ENCODE assay signal across 15 cellular contexts in the genomic region with DNA sequence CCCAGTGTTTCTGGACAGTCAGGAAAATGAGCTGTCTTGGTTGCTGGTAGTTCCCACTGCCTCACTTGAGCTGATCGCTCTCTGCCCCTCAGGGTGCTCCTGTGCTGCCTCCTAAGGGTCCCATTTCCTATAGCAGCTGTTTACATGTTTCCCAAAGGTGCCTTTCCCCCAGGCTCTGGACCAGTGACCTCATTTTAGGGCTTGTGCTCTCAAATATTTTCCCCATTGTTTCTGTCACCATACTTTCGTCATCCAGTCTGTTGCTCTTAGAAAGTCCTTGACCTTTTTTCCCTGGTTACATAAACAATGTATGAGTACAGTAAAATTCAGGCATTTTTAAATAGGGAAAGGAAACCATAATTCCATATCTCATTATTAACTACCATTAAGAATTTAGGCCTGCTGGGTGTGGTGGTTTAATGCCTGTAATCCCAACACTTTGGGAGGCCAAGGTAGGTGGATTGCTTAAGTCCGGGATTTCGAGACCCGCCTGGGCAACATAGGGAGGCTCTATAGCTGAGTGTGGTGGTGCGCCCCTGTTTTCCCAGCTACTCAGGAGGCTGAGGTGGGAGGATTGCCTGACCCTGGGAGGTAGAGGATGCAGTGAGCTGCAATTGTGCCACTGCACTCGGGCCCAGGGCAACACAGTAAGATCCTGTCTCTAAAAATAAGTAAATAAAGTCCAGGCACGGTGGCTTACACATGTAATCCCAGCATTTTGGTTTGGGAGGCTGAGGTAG.
"Had no signal": no experiment of that assay in that cellular context is flagged by ENCODE, and none has a peak within 500 bp of the region (broad histone marks: within the 10 kb centered on the region; RNA-seq: fewer than 3 reads in every experiment).

No MANE protein-coding gene starts in this region.

- H3K27ac ChIP-seq: gastrocnemius medialis, heart right ventricle, left ventricle myocardium inferior, SJSA1, transverse colon, WERI-Rb-1 had no signal

- H3K9me3 Mint-ChIP-seq: activated CD4-positive, alpha-beta T cell treated with anti-CD3 and anti-CD28 coated beads, Interleukin-2, amount 10 ng/mL, durations not matched to agents 24 days and 14 days; activated T-helper 2 cell treated with anti-CD3 and anti-CD28 coated beads, Interferon-gamma antibody, Interleukin-2, Interleukin-4, amounts not matched to agents 10 μg/mL and 5 μg/mL and 100 μg/mL, durations not matched to agents 14 hours and 24 hours and 36 hours; stimulated activated naive B cell treated with anti-CD40 and anti-IgM and Interleukin-4, amounts not matched to agents 10 μg/mL and 1 μg/mL and 100 μg/mL, for 72 hours had no signal

- H3K4me1 ChIP-seq: gastrocnemius medialis, heart right ventricle, left ventricle myocardium inferior, SJSA1 had no signal

- DNase-seq: activated CD4-positive, alpha-beta T cell treated with anti-CD3 and anti-CD28 coated beads, Interleukin-2, amount 10 ng/mL, durations not matched to agents 24 days and 14 days; aorta; gastrocnemius medialis; heart right ventricle; left ventricle myocardium inferior; right cardiac atrium; stimulated activated CD4-positive, alpha-beta T cell treated with anti-CD3 and anti-CD28 coated beads, Interleukin-1b, Interleukin-23, amount 100 ng/mL, for 48 hours; stimulated activated naive B cell treated with anti-CD40 and anti-IgM and Interleukin-4, amounts not matched to agents 10 μg/mL and 1 μg/mL and 100 μg/mL, for 72 hours; transverse colon; WERI-Rb-1 had no signal

- H3K36me3 Mint-ChIP-seq: activated naive CD8-positive, alpha-beta T cell had no signal

- H3K4me3 ChIP-seq: gastrocnemius medialis, heart right ventricle, left ventricle myocardium inferior, SJSA1, smooth muscle cell, transverse colon had no signal

- H3K27me3 ChIP-seq: gastrocnemius medialis, heart right ventricle, SJSA1, transverse colon had no signal

- H3K27ac Mint-ChIP-seq: activated CD4-positive, alpha-beta T cell treated with anti-CD3 and anti-CD28 coated beads, Interleukin-2, amount 10 ng/mL, durations not matched to agents 24 days and 14 days; activated naive CD8-positive, alpha-beta T cell; activated T-helper 2 cell treated with anti-CD3 and anti-CD28 coated beads, Interferon-gamma antibody, Interleukin-2, Interleukin-4, amounts not matched to agents 10 μg/mL and 5 μg/mL and 100 μg/mL, durations not matched to agents 14 hours and 24 hours and 36 hours; stimulated activated naive B cell treated with anti-CD40 and anti-IgM and Interleukin-4, amounts not matched to agents 10 μg/mL and 1 μg/mL and 100 μg/mL, for 72 hours had no signal

- ATAC-seq: gastrocnemius medialis; heart right ventricle; right cardiac atrium; stimulated activated naive B cell treated with anti-CD40 and anti-IgM and Interleukin-4, amounts not matched to agents 10 μg/mL and 1 μg/mL and 100 μg/mL, for 72 hours had no signal

- H3K9me3 ChIP-seq: gastrocnemius medialis, heart right ventricle, left ventricle myocardium inferior, SJSA1, transverse colon had no signal

- H3K27me3 Mint-ChIP-seq: activated CD4-positive, alpha-beta T cell treated with anti-CD3 and anti-CD28 coated beads, Interleukin-2, amount 10 ng/mL, durations not matched to agents 24 days and 14 days; activated naive CD8-positive, alpha-beta T cell; progenitor cell of endocrine pancreas; stimulated activated naive B cell treated with anti-CD40 and anti-IgM and Interleukin-4, amounts not matched to agents 10 μg/mL and 1 μg/mL and 100 μg/mL, for 72 hours had no signal

- H3K4me2 ChIP-seq: smooth muscle cell had no signal

- H3K4me3 Mint-ChIP-seq: activated CD4-positive, alpha-beta T cell treated with anti-CD3 and anti-CD28 coated beads, Interleukin-2, amount 10 ng/mL, durations not matched to agents 24 days and 14 days; activated naive CD8-positive, alpha-beta T cell; stimulated activated naive B cell treated with anti-CD40 and anti-IgM and Interleukin-4, amounts not matched to agents 10 μg/mL and 1 μg/mL and 100 μg/mL, for 72 hours had no signal
